ENCODE assay signal across 8 cellular contexts in the genomic region with DNA sequence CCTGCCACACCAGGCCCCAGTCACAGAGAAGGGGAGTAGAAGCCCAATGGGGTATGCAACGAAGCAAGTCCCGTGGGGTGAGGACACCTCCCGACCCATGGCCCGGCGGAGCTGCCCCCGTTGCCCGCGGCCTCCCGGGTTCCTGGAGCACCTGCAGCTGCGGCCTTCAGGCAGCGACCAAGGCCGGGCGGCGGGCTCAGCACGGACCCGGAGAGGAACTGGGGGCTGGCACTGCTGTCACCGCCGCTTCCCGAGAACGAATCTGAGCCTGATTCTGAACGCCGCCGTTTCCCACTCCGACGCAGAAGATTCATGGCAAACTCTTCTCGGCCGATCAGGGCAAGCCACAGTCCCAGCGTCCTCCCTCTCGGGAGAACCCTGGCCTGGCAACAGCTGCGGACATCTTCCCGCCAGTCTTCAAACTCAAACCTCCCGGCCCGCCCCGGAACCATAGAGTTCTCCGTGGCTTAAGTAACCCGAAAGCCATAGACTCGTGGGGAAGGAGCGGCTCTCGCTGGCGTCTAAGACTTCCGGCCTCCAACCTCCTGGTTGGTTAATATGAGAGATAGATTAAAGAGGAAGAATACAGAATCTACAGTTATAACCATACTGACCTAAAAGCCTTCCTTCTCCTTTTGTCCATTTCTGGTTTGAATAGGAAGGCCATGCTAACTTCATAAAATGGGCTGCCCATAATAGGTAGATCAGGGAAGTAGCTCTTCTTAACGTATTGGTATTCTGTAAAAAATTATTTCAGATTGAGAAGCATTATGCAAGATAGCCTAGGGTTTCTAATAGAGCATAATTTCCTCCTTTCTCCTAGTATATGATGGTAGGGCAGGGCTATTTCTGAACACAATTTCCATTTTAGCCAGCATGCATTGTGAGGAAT. TPM values are rescaled to one million over a fixed set of nuclear protein-coding genes. Genes with fewer than 3 reads are reported as not detected.
DNase-seq lines count a peak whose midpoint lies in the region; ATAC-seq and FAIRE-seq lines count a peak whose summit lies in the region.

A gene (minus strand): TSS at position 425 of the 892 bp plus-strand sequence. CDS start 111 bp downstream, at position 314.

- H3K36me3 ChIP-seq in endocrine pancreas (ENCODE audit: control insufficient read depth, insufficient read depth, low read length) (no peaks in the 10 kb centered on the region), mesendoderm (ENCODE audit: control insufficient read depth, insufficient read depth, low read length) (no peaks in the 10 kb centered on the region)

- peak within 1 kb of the TSS; percentile 81 for H4K8ac ChIP-seq in mesendoderm (ENCODE audit: low read depth, low read length)

- H4K5ac ChIP-seq in mesendoderm (ENCODE audit: low read length): peak within 1 kb of the TSS; percentile 10

- ATAC-seq in GM21367 (IDR thresholded peaks at IDR 0.05; ENCODE audit: unreplicated experiment): peak; percentile 73

- peak within 1 kb of the TSS; percentile 79 for H3K4me2 ChIP-seq in mesendoderm (ENCODE audit: low read length)

- H3K56ac ChIP-seq in mesendoderm (ENCODE audit: low read length): peak within 1 kb of the TSS; percentile 91

- H2BK5ac ChIP-seq in mesendoderm (ENCODE audit: low read length): no peak within 1 kb of the TSS

- H3K4me1 ChIP-seq in endocrine pancreas (ENCODE audit: control insufficient read depth, insufficient read depth, low read length): no peaks in the 10 kb centered on the region
- no peaks in the 10 kb centered on the region for H3K4me1 ChIP-seq in mesendoderm (ENCODE audit: control insufficient read depth, low read depth, low read length)

- H3K27me3 ChIP-seq in endocrine pancreas (ENCODE audit: control insufficient read depth, insufficient read depth, low read length): no peaks in the 10 kb centered on the region
- no peaks in the 10 kb centered on the region for H3K27me3 ChIP-seq in mesendoderm (ENCODE audit: insufficient read depth, low read length, poor library complexity)

- H3K4ac ChIP-seq in mesendoderm (ENCODE audit: low read depth, low read length): no peak within 1 kb of the TSS

- no peaks in the 10 kb centered on the region for H3K9me3 ChIP-seq in endocrine pancreas (ENCODE audit: control insufficient read depth, low read length)

- no CpG with 5 or more reads among the region's 42 CpGs for whole genome bisulfite sequencing in mesendoderm (ENCODE audit: extremely low coverage, insufficient coverage, low lambda C conversion rate)

- H2BK120ac ChIP-seq in mesendoderm (ENCODE audit: low read depth, low read length): no peak within 1 kb of the TSS

- peak within 1 kb of the TSS; percentile 90 for H3K4me3 ChIP-seq in endocrine pancreas (ENCODE audit: control insufficient read depth, insufficient read depth, low read length)
- peak within 1 kb of the TSS; percentile 80 for H3K4me3 ChIP-seq in mesendoderm (ENCODE audit: low read length)

- peak within 1 kb of the TSS; percentile 39 for H3K18ac ChIP-seq in mesendoderm (ENCODE audit: low read length)

- DNase-seq in COLO829 (ENCODE audit: low spot score) (peak; percentile 97), HTR-8/SVneo (ENCODE audit: insufficient read length, low spot score) (peak; percentile 81), NOMO-1 treated with dmso at 0.1 percent for 144 hours (lab: John Stamatoyannopoulos, UW; ENCODE audit: unreplicated experiment) (peak; percentile 94), mesendoderm (peak; percentile 97)
- peak; percentile 57 to 64 (median 58) for DNase-seq in activated CD8-positive, alpha-beta memory T cell treated with anti-CD3 and anti-CD28 coated beads for 48 hours (ENCODE audit: low read depth in 2 of 3, low spot score in 2 of 3)
- peak; percentile 73 for DNase-seq in stimulated activated CD8-positive, alpha-beta memory T cell treated with anti-CD3 and anti-CD28 coated beads, Interleukin-15, amount 100 ng/mL, for 1 hour (ENCODE audit: low read depth)

- no peak for FAIRE-seq in HTR-8/SVneo (lab: Jason Lieb, UNC)

- no peak within 1 kb of the TSS for H2AK5ac ChIP-seq in mesendoderm (ENCODE audit: low read length)

- peak within 1 kb of the TSS; percentile 45 for H2BK15ac ChIP-seq in mesendoderm (replicated peaks; ENCODE audit: low read depth)

- no peak within 1 kb of the TSS for H3K23ac ChIP-seq in mesendoderm (ENCODE audit: low read length)

- H3K9ac ChIP-seq in endocrine pancreas (ENCODE audit: control insufficient read depth, insufficient read depth, low read length): peak within 1 kb of the TSS; percentile 62
- peak within 1 kb of the TSS; percentile 86 for H3K9ac ChIP-seq in mesendoderm (ENCODE audit: low read length)

- peaks cover 2% of the 10 kb centered on the region for H3K79me1 ChIP-seq in mesendoderm (ENCODE audit: low read length)

- peaks cover 10% of the 10 kb centered on the region for H3K79me2 ChIP-seq in mesendoderm (ENCODE audit: control insufficient read depth, insufficient read depth, low read length)

- no peak within 1 kb of the TSS for H3K27ac ChIP-seq in mesendoderm (ENCODE audit: low read depth, low read length)

RNA-seq across cellular contexts. Expression of the gene that starts here (rescaled TPM):
- 4.6 TPM for polyA plus RNA-seq in mesendoderm (2013, experiment 1 of 2)
- 4.7 TPM for polyA plus RNA-seq in mesendoderm (2013, experiment 2 of 2)
